12 cellular contexts compared by ENCODE assay signal in genomic region chr6:139308936-139309603, GRCh38. TPM values are rescaled to one million over a fixed set of nuclear protein-coding genes. Genes with fewer than 3 reads are reported as not detected.
DNase-seq lines count a peak whose midpoint lies in the region; ATAC-seq and TF ChIP-seq lines count a peak whose summit lies in the region.
"Had no signal": no experiment of that assay in that cellular context is flagged by ENCODE, and none has a peak within 500 bp of the region (broad histone marks: within the 10 kb centered on the region; RNA-seq: fewer than 3 reads in every experiment).

No MANE protein-coding gene starts in this region.

- H3K4ac ChIP-seq in mesenchymal stem cell (ENCODE audit: low read depth in 1 of 2, low read length in 2 of 2) = no peak overlapping the region

- H3K23ac ChIP-seq in mesenchymal stem cell (ENCODE audit: low read length in 2 of 2) = no peak overlapping the region

- in situ Hi-C loops in G401 (cut with HindIII; ENCODE audit: low sequenced_read_pairs) = no loop called here

- H3K4me2 ChIP-seq in BLaER1 treated with 17β-estradiol and CSF1 and Interleukin-3, amounts not matched to agents 10 nM and 100 nM = peak overlapping the region in 6 of 11 experiments; percentile 20 to 77 (median 64); a peak in 10 of 22 replicates
- no peak overlapping the region for H3K4me2 ChIP-seq in mesenchymal stem cell (ENCODE audit: low read length, poor library complexity, severe bottlenecking)

- no peaks in the 10 kb centered on the region for H3K27me3 ChIP-seq in BLaER1 treated with 17β-estradiol and CSF1 and Interleukin-3, amounts not matched to agents 10 nM and 100 nM
- H3K27me3 ChIP-seq in mesenchymal stem cell (ENCODE audit: control insufficient read depth in 1 of 2, insufficient read depth in 1 of 2, low read length in 2 of 2) = no peaks in the 10 kb centered on the region

- no peak overlapping the region for H3K4me3 ChIP-seq in BLaER1 treated with 17β-estradiol and CSF1 and Interleukin-3, amounts not matched to agents 10 nM and 100 nM
- H3K4me3 ChIP-seq in cardiac fibroblast (replicated peaks in 1 of 2; ENCODE audit: low read depth in 2 of 2, low read length in 2 of 2) (no peak overlapping the region), mesenchymal stem cell (ENCODE audit: insufficient read depth in 1 of 2, low read depth in 1 of 2, low read length in 2 of 2) (no peak overlapping the region)
- H3K4me3 ChIP-seq: K562 had no signal

- 100% methylated on average over 2 of the region's 2 CpGs for WGBS in mesenchymal stem cell

- no peak overlapping the region for H2AFZ ChIP-seq in mesenchymal stem cell (ENCODE audit: low read depth, low read length)

- no peak overlapping the region for H4K8ac ChIP-seq in mesenchymal stem cell (ENCODE audit: low read length)

- H3K36me3 ChIP-seq in BLaER1 treated with 17β-estradiol and CSF1 and Interleukin-3, amounts not matched to agents 10 nM and 100 nM = no peaks in the 10 kb centered on the region
- no peaks in the 10 kb centered on the region for H3K36me3 ChIP-seq in mesenchymal stem cell (ENCODE audit: control insufficient read depth in 1 of 2, insufficient read depth in 2 of 2, low read depth in 1 of 2, low read length in 2 of 2)

- no peak overlapping the region for H3K14ac ChIP-seq in mesenchymal stem cell (ENCODE audit: low read length in 2 of 2)

- DNase-seq in cardiac fibroblast (ENCODE audit: low read depth in 2 of 2) (peak; percentile 83 to 85), mesenchymal stem cell (peak; percentile 74), G401 (ENCODE audit: low spot score) (no peak)
- DNase-seq in activated CD4-positive, alpha-beta T cell treated with anti-CD3 and anti-CD28 coated beads for 4 hours = no peak
- DNase-seq: endodermal cell; NCI-H510A; stimulated activated CD4-positive, alpha-beta T cell treated with anti-CD3 and anti-CD28 coated beads, Interleukin-12 subunit alpha, Interleukin-12 subunit beta, amount 100 ng/mL, for 4 hours had no signal

- no peaks in the 10 kb centered on the region for H4K20me1 ChIP-seq in BLaER1 treated with 17β-estradiol and CSF1 and Interleukin-3, amounts not matched to agents 10 nM and 100 nM

- no peak overlapping the region for H2BK12ac ChIP-seq in mesenchymal stem cell (ENCODE audit: low read length in 2 of 2)

- no peak overlapping the region for H2BK5ac ChIP-seq in mesenchymal stem cell (ENCODE audit: low read depth, low read length, poor library complexity, severe bottlenecking)

- H3K4me1 ChIP-seq in BLaER1 treated with 17β-estradiol and CSF1 and Interleukin-3, amounts not matched to agents 10 nM and 100 nM = peaks cover 0 to 73% (median 3%) of the 10 kb centered on the region in 10 experiments; a peak in 10 of 20 replicates
- H3K4me1 ChIP-seq in mesenchymal stem cell (ENCODE audit: control insufficient read depth, insufficient read depth, low read depth, low read length) = no peaks in the 10 kb centered on the region

- no peak overlapping the region for H3K18ac ChIP-seq in mesenchymal stem cell (ENCODE audit: low read depth in 1 of 2, low read length in 2 of 2)

- H3K9me3 ChIP-seq in BLaER1 treated with 17β-estradiol and CSF1 and Interleukin-3, amounts not matched to agents 10 nM and 100 nM (replicated peaks in 1 of 11) = no peaks in the 10 kb centered on the region
- no peaks in the 10 kb centered on the region for H3K9me3 ChIP-seq in mesenchymal stem cell (ENCODE audit: control insufficient read depth, low read length)

- no peak overlapping the region for H2AK5ac ChIP-seq in mesenchymal stem cell (ENCODE audit: low read length, severe bottlenecking)

- TF ChIP-seq CTCF in cardiac fibroblast (IDR thresholded peaks at IDR 0.05; ENCODE audit: low read depth, low read length) = no peak

- no peak overlapping the region for H4K91ac ChIP-seq in mesenchymal stem cell (ENCODE audit: low read length)

- H3K79me1 ChIP-seq in mesenchymal stem cell (replicated peaks; ENCODE audit: low read length, poor library complexity, severe bottlenecking) = no peaks in the 10 kb centered on the region

- no peak overlapping the region for H2BK120ac ChIP-seq in mesenchymal stem cell (ENCODE audit: low read depth, low read length)

- H3K27ac ChIP-seq in BLaER1 treated with 17β-estradiol and CSF1 and Interleukin-3, amounts not matched to agents 10 nM and 100 nM = peak overlapping the region in 5 of 11 experiments; percentile 24 to 89 (median 65); a peak in 8 of 22 replicates
- H3K27ac ChIP-seq in mesenchymal stem cell (ENCODE audit: low read length, poor library complexity, severe bottlenecking) = no peak overlapping the region

- H2BK15ac ChIP-seq in mesenchymal stem cell (ENCODE audit: low read depth, poor library complexity, severe bottlenecking) = no peak overlapping the region

- H3K9ac ChIP-seq in BLaER1 treated with 17β-estradiol and CSF1 and Interleukin-3, amounts not matched to agents 10 nM and 100 nM = peak overlapping the region in 1 of 11 experiments; percentile 65; a peak in 3 of 22 replicates
- no peak overlapping the region for H3K9ac ChIP-seq in mesenchymal stem cell (ENCODE audit: low read length)

- ATAC-seq in HG02852 (IDR thresholded peaks at IDR 0.05; ENCODE audit: unreplicated experiment) (peak; percentile 21), GM19455 (IDR thresholded peaks at IDR 0.05; ENCODE audit: unreplicated experiment) (no peak), GM21737 (IDR thresholded peaks at IDR 0.05; ENCODE audit: unreplicated experiment) (no peak)
- ATAC-seq: K562 had no signal

RNA-seq across cellular contexts. Expression of gene TXLNB, which starts 17.3 kb away (rescaled TPM):
- 0.55 TPM for polyA plus RNA-seq in mesenchymal stem cell (2013, experiment 1 of 2)
- polyA plus RNA-seq in mesenchymal stem cell (2013, experiment 2 of 2) = 0.67 TPM
- total RNA-seq in G401 (2014; rRNA removed; shearing (Covaris generic)) = 0.03 TPM in 1 of 2 replicates, not detected in the other
- total RNA-seq: endodermal cell, K562 had no signal
- polyA plus RNA-seq: K562 had no signal

Comparison
In these comparisons a context has a peak if more than half of its experiments do, and no peak if none do; other contexts are left out.
1. DNase-seq: peak in cardiac fibroblast (2 of 2) and mesenchymal stem cell (single experiment); none in activated CD4-positive, alpha-beta T cell treated with anti-CD3 and anti-CD28 coated beads for 4 hours (0 of 2) and G401 (single experiment).